9 cellular contexts compared by ENCODE assay signal in the genomic region with DNA sequence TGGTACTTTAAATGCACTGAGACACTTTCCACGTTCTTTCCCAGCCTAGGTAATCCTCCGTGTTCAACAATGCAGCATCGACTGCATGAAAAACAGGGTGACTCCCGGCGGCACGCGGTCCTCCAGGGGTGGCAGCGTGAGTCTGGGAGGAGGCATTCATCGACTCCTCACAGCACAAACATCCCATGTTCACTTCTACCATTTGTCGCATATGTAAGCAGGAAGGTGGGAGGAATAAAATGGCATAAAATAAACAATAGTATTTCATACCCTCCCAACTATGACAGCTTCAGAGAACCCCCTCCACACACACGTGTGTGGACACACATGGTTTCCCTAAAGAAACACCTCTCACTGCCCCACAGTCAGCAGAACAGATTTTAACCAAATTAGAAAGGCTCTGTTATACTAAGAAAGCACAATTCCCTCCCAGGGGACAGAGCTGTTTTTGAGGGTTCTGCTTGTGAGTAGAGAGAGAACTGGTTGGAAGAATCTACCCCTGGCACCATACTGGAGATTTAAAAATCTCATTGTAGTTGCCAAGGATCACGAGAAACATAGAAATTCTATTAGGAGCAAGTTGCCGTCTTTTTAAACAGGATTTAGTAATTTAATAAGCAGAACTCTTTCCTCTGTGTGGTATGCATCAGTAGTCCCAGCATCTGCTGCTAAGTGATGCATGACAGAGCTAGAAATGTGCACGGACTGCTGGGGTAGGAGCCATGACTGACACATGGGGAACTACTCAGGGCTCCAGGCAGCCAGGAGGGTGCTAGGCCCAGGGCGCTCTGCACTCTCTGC. TPM values are rescaled to one million over a fixed set of nuclear protein-coding genes. Genes with fewer than 3 reads are reported as not detected.
DNase-seq lines count a peak whose midpoint lies in the region; ATAC-seq and TF ChIP-seq lines count a peak whose summit lies in the region.
"Had no signal": no experiment of that assay in that cellular context is flagged by ENCODE, and none has a peak within 500 bp of the region (broad histone marks: within the 10 kb centered on the region; RNA-seq: fewer than 3 reads in every experiment).

No MANE protein-coding gene starts in this region.

- 82% methylated on average over 12 of the region's 15 CpGs for WGBS in mesenchymal stem cell

- peaks cover 9% of the 10 kb centered on the region for H3K36me3 Mint-ChIP-seq in Calu3 (ENCODE audit: insufficient read depth, unreplicated experiment)
- H3K36me3 Mint-ChIP-seq: activated naive CD8-positive, alpha-beta T cell had no signal

- no peak overlapping the region for H4K91ac ChIP-seq in mesenchymal stem cell (ENCODE audit: low read length)

- no peaks in the 10 kb centered on the region for H3K9me3 Mint-ChIP-seq in Calu3 (ENCODE audit: low read depth, unreplicated experiment)

- intact Hi-C loops in Right ventricle myocardium superior (cut with DNase I) (no loop called here), Calu3 (cut with micrococcal nuclease; ENCODE audit: unreplicated experiment) (no loop called here)

- H3K36me3 ChIP-seq in mesenchymal stem cell (ENCODE audit: control insufficient read depth in 1 of 2, insufficient read depth in 2 of 2, low read depth in 1 of 2, low read length in 2 of 2), result peaks cover 5 to 10% of the 10 kb centered on the region in 2 experiments

- H2BK12ac ChIP-seq in mesenchymal stem cell (ENCODE audit: low read length in 2 of 2), result peak overlapping the region in 1 of 2 experiments; percentile 55

- BruUV-seq in Calu3 (replicated peaks; lab: Mats Ljungman, UMichigan), result no TSS peak

- H3K4me2 ChIP-seq in mesenchymal stem cell (ENCODE audit: low read length, poor library complexity, severe bottlenecking), result no peak overlapping the region

- no peak overlapping the region for H2BK5ac ChIP-seq in mesenchymal stem cell (ENCODE audit: low read depth, low read length, poor library complexity, severe bottlenecking)

- no peak for TF ChIP-seq CTCF in Calu3 (IDR thresholded peaks at IDR 0.05; ENCODE audit: unreplicated experiment)

- peak; percentile 68 for ATAC-seq in GM18517 (IDR thresholded peaks at IDR 0.05; ENCODE audit: unreplicated experiment)
- peak; percentile 55 for ATAC-seq in HG02763 (IDR thresholded peaks at IDR 0.05; ENCODE audit: unreplicated experiment)
- no peak for ATAC-seq in Right ventricle myocardium superior (ENCODE audit: poor library complexity)

- H3K4me1 ChIP-seq in mesenchymal stem cell (ENCODE audit: control insufficient read depth, insufficient read depth, low read depth, low read length), result peaks cover 30% of the 10 kb centered on the region

- H2BK120ac ChIP-seq in mesenchymal stem cell (ENCODE audit: low read depth, low read length), result no peak overlapping the region

- H3K27me3 ChIP-seq in mesenchymal stem cell (ENCODE audit: control insufficient read depth in 1 of 2, insufficient read depth in 1 of 2, low read length in 2 of 2), result peaks cover 20 to 34% of the 10 kb centered on the region in 2 experiments

- peak; percentile 53 for DNase-seq in NCI-H345 (lab: John Stamatoyannopoulos, UW)
- no peak for DNase-seq in mesenchymal stem cell
- DNase-seq in Right ventricle myocardium superior, result no peak
- DNase-seq in NCI-H146 (lab: John Stamatoyannopoulos, UW), result no peak
- no peak for DNase-seq in Calu3
- DNase-seq in HUDEP-2 (lab: John Stamatoyannopoulos, UW; ENCODE audit: unreplicated experiment in 76 of 76), result no peak

- no peak overlapping the region for H3K4ac ChIP-seq in mesenchymal stem cell (ENCODE audit: low read depth in 1 of 2, low read length in 2 of 2)

- H3K4me1 Mint-ChIP-seq in Calu3 (ENCODE audit: low read depth, unreplicated experiment), result peaks cover 6% of the 10 kb centered on the region

- no peak overlapping the region for H3K27ac Mint-ChIP-seq in Calu3 (ENCODE audit: unreplicated experiment)
- H3K27ac Mint-ChIP-seq: activated naive CD8-positive, alpha-beta T cell had no signal

- no peak overlapping the region for H2AFZ ChIP-seq in mesenchymal stem cell (ENCODE audit: low read depth, low read length)

- CTCF ChIA-PET in Calu3 (lab: Charles Lee), result interaction anchor here (0.6 to 0.9 kb wide), 2 partner anchors 9 to 88 kb away, joined by 3 to 4 read pairs; no protein-coding TSS in a partner anchor

- peaks cover 1% of the 10 kb centered on the region for H3K79me1 ChIP-seq in mesenchymal stem cell (replicated peaks; ENCODE audit: low read length, poor library complexity, severe bottlenecking)

- H3K23ac ChIP-seq in mesenchymal stem cell (ENCODE audit: low read length in 2 of 2), result no peak overlapping the region

- H2BK15ac ChIP-seq in mesenchymal stem cell (ENCODE audit: low read depth, poor library complexity, severe bottlenecking), result no peak overlapping the region

- peaks cover 59% of the 10 kb centered on the region for H3K27me3 Mint-ChIP-seq in Calu3 (ENCODE audit: unreplicated experiment)

- H3K9ac ChIP-seq in mesenchymal stem cell (ENCODE audit: low read length), result peak overlapping the region; percentile 1

- H3K9me3 ChIP-seq in mesenchymal stem cell (ENCODE audit: control insufficient read depth, low read length), result no peaks in the 10 kb centered on the region

- no peak overlapping the region for H4K8ac ChIP-seq in mesenchymal stem cell (ENCODE audit: low read length)

- H3K4me3 ChIP-seq in mesenchymal stem cell (ENCODE audit: insufficient read depth in 1 of 2, low read depth in 1 of 2, low read length in 2 of 2), result no peak overlapping the region

- H2AK5ac ChIP-seq in mesenchymal stem cell (ENCODE audit: low read length, severe bottlenecking), result peak overlapping the region; percentile 55

- no peak overlapping the region for H3K18ac ChIP-seq in mesenchymal stem cell (ENCODE audit: low read depth in 1 of 2, low read length in 2 of 2)

- peak overlapping the region in 1 of 2 experiments; percentile 57 for H3K14ac ChIP-seq in mesenchymal stem cell (ENCODE audit: low read length in 2 of 2)

- peak overlapping the region; percentile 54 for H3K27ac ChIP-seq in mesenchymal stem cell (ENCODE audit: low read length, poor library complexity, severe bottlenecking)

- H3K4me3 Mint-ChIP-seq in Calu3 (ENCODE audit: low read depth, unreplicated experiment), result no peak overlapping the region
- H3K4me3 Mint-ChIP-seq: activated naive CD8-positive, alpha-beta T cell had no signal

RNA-seq across cellular contexts. Expression of a gene that starts 6.0 kb away (rescaled TPM):
- 15.4 TPM for polyA plus RNA-seq in mesenchymal stem cell (2013, experiment 1 of 2)
- polyA plus RNA-seq in mesenchymal stem cell (2013, experiment 2 of 2), result 15.3 TPM
- total RNA-seq in Right ventricle myocardium superior (16.6 TPM), Calu3 (2022) (1.8 and 2.9 TPM in 2 replicates)

RNA-seq across cellular contexts. Expression of a gene that starts 19.7 kb away (rescaled TPM):
- polyA plus RNA-seq in mesenchymal stem cell (2013, experiment 1 of 2), result 21.0 TPM
- 19.0 TPM for polyA plus RNA-seq in mesenchymal stem cell (2013, experiment 2 of 2)
- 21.0 TPM for total RNA-seq in Right ventricle myocardium superior
- total RNA-seq in Calu3 (2022), result 86.3 and 90.8 TPM in 2 replicates

RNA-seq across cellular contexts. Expression of a gene that starts 58.5 kb away (rescaled TPM):
- polyA plus RNA-seq in mesenchymal stem cell (2013, experiment 1 of 2), result 13.6 TPM
- 13.3 TPM for polyA plus RNA-seq in mesenchymal stem cell (2013, experiment 2 of 2)
- total RNA-seq in Right ventricle myocardium superior, result 3.6 TPM
- total RNA-seq in Calu3 (2022), result 44.0 and 52.6 TPM in 2 replicates
